8 cellular contexts compared by ENCODE assay signal in the genomic region with DNA sequence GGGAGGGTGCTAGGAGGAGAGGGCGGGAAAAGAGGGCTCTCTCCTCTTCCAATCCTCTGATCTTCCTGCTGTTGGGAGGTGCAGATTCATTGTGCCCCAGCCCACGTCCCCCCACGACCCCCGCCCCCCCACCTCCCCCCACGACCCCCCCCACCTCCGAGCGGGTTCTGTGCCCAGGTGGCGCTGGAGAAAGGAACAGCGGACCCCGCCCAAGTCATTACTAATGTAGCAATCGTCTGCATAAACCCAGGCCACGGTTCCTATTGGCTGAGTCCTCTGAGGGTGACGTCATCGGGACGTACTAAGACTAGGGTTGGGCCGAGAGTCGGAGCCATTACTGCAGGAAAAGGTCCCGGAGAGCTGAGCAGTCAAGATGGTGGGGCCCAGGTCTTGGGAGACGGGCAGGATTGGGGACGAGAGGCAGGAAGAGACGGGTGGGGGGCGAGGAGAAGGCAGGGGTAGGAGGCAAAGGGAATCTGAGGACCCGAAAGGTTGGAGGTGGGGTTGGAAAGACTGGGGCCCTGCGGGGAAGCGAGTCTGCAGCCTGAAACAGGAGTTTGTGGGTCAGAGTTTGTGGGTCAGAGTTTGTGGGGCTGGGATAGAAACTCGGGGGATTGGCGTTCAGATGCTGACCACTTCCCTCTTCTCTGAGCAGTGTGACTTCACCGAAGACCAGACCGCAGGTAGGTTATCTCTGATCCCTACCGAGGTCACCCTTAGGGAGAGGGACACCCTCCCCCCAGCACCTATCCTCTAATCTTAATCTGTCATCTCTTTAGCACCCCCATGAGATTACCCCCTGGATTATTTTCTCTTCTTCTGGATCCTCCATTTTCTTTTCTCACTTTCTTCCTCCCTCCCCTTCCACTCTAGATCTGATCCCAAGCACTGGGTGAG. TPM values are rescaled to one million over a fixed set of nuclear protein-coding genes. Genes with fewer than 3 reads are reported as not detected.
DNase-seq lines count a peak whose midpoint lies in the region; ATAC-seq and TF ChIP-seq lines count a peak whose summit lies in the region.

A gene (plus strand): TSS at position 331 of the 897 bp plus-strand sequence. CDS start 43 bp downstream, at position 374.

- DNase-seq in GM03348 (ENCODE audit: low spot score) (peak; percentile 94), NB4 (ENCODE audit: low read depth) (peak; percentile 99), SK-N-MC (ENCODE audit: low read depth, low spot score) (peak; percentile 93), glomerular endothelial cell (ENCODE audit: extremely low read depth, low read depth, low spot score) (peak; percentile 94), occipital lobe (lab: John Stamatoyannopoulos, UW) (peak; percentile 95)
- DNase-seq in activated naive CD4-positive, alpha-beta T cell treated with anti-CD3 and anti-CD28 coated beads, Interleukin-2, amount 50 U/mL, for 16 hours: peak; percentile 87

- H3K27ac ChIP-seq in SK-N-MC (peak within 1 kb of the TSS; percentile 89), temporal lobe (ENCODE audit: low read depth, low read length) (peak within 1 kb of the TSS; percentile 94)

- H3K9ac ChIP-seq in SK-N-MC (ENCODE audit: insufficient read length): peak within 1 kb of the TSS; percentile 91

- no peak for TF ChIP-seq CTCF in NB4 (IDR thresholded peaks at IDR 0.05; ENCODE audit: low read depth, low read length)

- peak; percentile 87 for ATAC-seq in HG02571 (IDR thresholded peaks at IDR 0.05; ENCODE audit: unreplicated experiment)

- peak; percentile 94 for TF ChIP-seq POLR2A in NB4 (IDR thresholded peaks at IDR 0.05; ENCODE audit: extremely low read depth, insufficient read length)

- no peaks in the 10 kb centered on the region for H3K9me3 ChIP-seq in SK-N-MC (ENCODE audit: low read depth, low read length)

- peaks cover 47% of the 10 kb centered on the region for H3K36me3 ChIP-seq in SK-N-MC (ENCODE audit: insufficient read depth, low read length)

- peak within 1 kb of the TSS; percentile 93 for H3K4me3 ChIP-seq in NB4 (ENCODE audit: low read depth, low read length)
- peak within 1 kb of the TSS; percentile 89 for H3K4me3 ChIP-seq in SK-N-MC

RNA-seq across cellular contexts. Expression of the gene that starts here (rescaled TPM):
- total RNA-seq in glomerular endothelial cell (2,948 and 3,870 TPM in 2 replicates), occipital lobe (417 TPM), temporal lobe (442 TPM)

Comparison
In these comparisons a context has a peak if more than half of its experiments do, and no peak if none do; other contexts are left out.
1. Peak in every context shown above with its lines: DNase-seq, ATAC-seq, H3K4me3 ChIP-seq and H3K27ac ChIP-seq.